Comparison of ENCODE assay signal across 21 cellular contexts in the genomic region with DNA sequence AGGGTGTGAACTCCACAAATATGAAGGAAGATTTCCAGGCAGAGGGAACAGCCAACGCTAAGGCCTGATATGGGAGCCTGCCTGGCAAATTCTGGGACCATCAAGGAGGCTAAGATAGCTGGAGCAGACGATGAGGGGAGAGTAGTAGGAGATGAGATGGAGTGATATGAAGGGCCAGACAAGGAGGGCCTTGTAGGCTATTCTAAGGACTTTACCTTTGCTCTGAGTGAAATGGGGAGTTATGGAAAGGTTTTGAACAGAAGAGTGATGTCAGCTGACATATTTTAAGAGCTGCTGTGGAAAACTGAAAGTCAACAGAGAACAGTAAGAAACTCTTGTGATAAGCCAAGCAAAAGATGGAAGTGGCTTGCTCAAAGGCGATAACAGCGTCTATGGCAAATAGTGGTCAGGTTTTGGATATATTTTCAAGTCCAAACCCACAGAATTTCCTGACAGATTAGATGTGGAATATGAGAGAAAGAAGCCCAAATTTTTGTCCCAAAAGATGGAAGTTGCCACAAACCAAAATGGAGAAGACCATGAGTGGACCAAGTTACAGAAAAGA. TPM values are rescaled to one million over a fixed set of nuclear protein-coding genes. Genes with fewer than 3 reads are reported as not detected.
DNase-seq lines count a peak whose midpoint lies in the region; TF ChIP-seq lines count a peak whose summit lies in the region.
"Had no signal": no experiment of that assay in that cellular context is flagged by ENCODE, and none has a peak within 500 bp of the region (broad histone marks: within the 10 kb centered on the region; RNA-seq: fewer than 3 reads in every experiment).

No MANE protein-coding gene starts in this region.

- no peak for TF ChIP-seq CTCF in left ventricle myocardium inferior (IDR thresholded peaks at IDR 0.05; ENCODE audit: borderline replicate concordance)
- TF ChIP-seq CTCF in right atrium auricular region (IDR thresholded peaks at IDR 0.05): no peak
- TF ChIP-seq CTCF in mesothelial cell of epicardium (IDR thresholded peaks at IDR 0.05; ENCODE audit: unreplicated experiment): no peak
- TF ChIP-seq CTCF in lower leg skin (IDR thresholded peaks at IDR 0.05): no peak
- no peak for TF ChIP-seq CTCF in GM10266 (IDR thresholded peaks at IDR 0.05; ENCODE audit: control insufficient read depth, insufficient read depth, low read depth, missing control alignments)

- H3K36me3 Mint-ChIP-seq in activated T-helper 1 cell treated with anti-CD3 and anti-CD28 coated beads, Interleukin-12 subunit alpha, Interleukin-12 subunit beta, Interleukin-2, Interleukin-4 antibody, amounts not matched to agents 30 ng/mL and 10 ng/mL and 1 ng/mL, durations not matched to agents 14 hours and 24 hours and 36 hours (ENCODE audit: low read depth): peaks cover 3% of the 10 kb centered on the region
- H3K36me3 Mint-ChIP-seq in mesothelial cell of epicardium: no peaks in the 10 kb centered on the region
- H3K36me3 Mint-ChIP-seq: stimulated activated memory B cell treated with anti-CD40 and anti-IgM and Interleukin-4, amounts not matched to agents 10 μg/mL and 1 μg/mL and 100 μg/mL, for 72 hours had no signal

- H3K27me3 ChIP-seq in left ventricle myocardium inferior (ENCODE audit: low read depth) (no peaks in the 10 kb centered on the region), right atrium auricular region (no peaks in the 10 kb centered on the region)
- H3K27me3 ChIP-seq: transverse colon had no signal

- peak overlapping the region; percentile 100 for H3K27ac ChIP-seq in left ventricle myocardium inferior (replicated peaks)
- H3K27ac ChIP-seq in right atrium auricular region: no peak overlapping the region

- peak overlapping the region; percentile 88 for H3K4me3 Mint-ChIP-seq in activated T-helper 1 cell treated with anti-CD3 and anti-CD28 coated beads, Interleukin-12 subunit alpha, Interleukin-12 subunit beta, Interleukin-2, Interleukin-4 antibody, amounts not matched to agents 30 ng/mL and 10 ng/mL and 1 ng/mL, durations not matched to agents 14 hours and 24 hours and 36 hours
- H3K4me3 Mint-ChIP-seq in mesothelial cell of epicardium: no peak overlapping the region

- no peak for TF ChIP-seq POLR2A in lower leg skin (IDR thresholded peaks at IDR 0.05)

- peak overlapping the region; percentile 45 for H3K27ac Mint-ChIP-seq in activated T-helper 1 cell treated with anti-CD3 and anti-CD28 coated beads, Interleukin-12 subunit alpha, Interleukin-12 subunit beta, Interleukin-2, Interleukin-4 antibody, amounts not matched to agents 30 ng/mL and 10 ng/mL and 1 ng/mL, durations not matched to agents 14 hours and 24 hours and 36 hours
- H3K27ac Mint-ChIP-seq in mesothelial cell of epicardium: peak overlapping the region; percentile 100

- intact Hi-C loops in left ventricle myocardium inferior (cut with micrococcal nuclease) (no loop called here), lower leg skin (cut with DNase I; ENCODE audit: low total_unique reads) (no loop called here)
- intact Hi-C loops in activated T-helper 1 cell treated with anti-CD3 and anti-CD28 coated beads, Interleukin-12 subunit alpha, Interleukin-12 subunit beta, Interleukin-2, Interleukin-4 antibody, amounts not matched to agents 30 ng/mL and 10 ng/mL and 1 ng/mL, durations not matched to agents 14 hours and 24 hours and 36 hours (cut with micrococcal nuclease): loop anchor here (5.0 kb wide), 3 partner anchors 264 to 1031 kb away; partner anchors contain the start of genes DISP1 and FBXO28

- DNase-seq in left ventricle myocardium inferior: no peak
- no peak for DNase-seq in right atrium auricular region (ENCODE audit: low spot score)
- DNase-seq in activated T-helper 1 cell treated with anti-CD3 and anti-CD28 coated beads, Interleukin-12 subunit alpha, Interleukin-12 subunit beta, Interleukin-2, Interleukin-4 antibody, amounts not matched to agents 30 ng/mL and 10 ng/mL and 1 ng/mL, durations not matched to agents 14 hours and 24 hours and 36 hours (ENCODE audit: low spot score): no peak
- DNase-seq in mesothelial cell of epicardium (ENCODE audit: low spot score in 2 of 2, unreplicated experiment in 2 of 2): no peak
- no peak for DNase-seq in A172 (ENCODE audit: low spot score)
- no peak for DNase-seq in effector CD8-positive, alpha-beta T cell (lab: John Stamatoyannopoulos, UW)
- no peak for DNase-seq in lower leg skin (ENCODE audit: low spot score in 2 of 2)
- DNase-seq in GM10266 (ENCODE audit: extremely low spot score): no peak
- DNase-seq: activated CD4-positive, CD25-positive, alpha-beta regulatory T cell; activated effector memory CD4-positive, alpha-beta T cell treated with Interleukin-2 at 50 U/mL for 16 hours; COR-L47; foreskin fibroblast; HCEC 1CT; hypothalamus; NCI-H1092 treated with DMSO at 0.1 percent for 48 hours; NCI-H2081 treated with DMSO at 0.1 percent for 48 hours; NCI-H510A treated with DMSO at 0.1 percent for 48 hours; retina; SHP77; transverse colon had no signal

- peaks cover 8% of the 10 kb centered on the region for H3K27me3 Mint-ChIP-seq in activated T-helper 1 cell treated with anti-CD3 and anti-CD28 coated beads, Interleukin-12 subunit alpha, Interleukin-12 subunit beta, Interleukin-2, Interleukin-4 antibody, amounts not matched to agents 30 ng/mL and 10 ng/mL and 1 ng/mL, durations not matched to agents 14 hours and 24 hours and 36 hours (ENCODE audit: insufficient read depth)
- H3K27me3 Mint-ChIP-seq in mesothelial cell of epicardium (ENCODE audit: low read depth): no peaks in the 10 kb centered on the region
- H3K27me3 Mint-ChIP-seq: stimulated activated memory B cell treated with anti-CD40 and anti-IgM and Interleukin-4, amounts not matched to agents 10 μg/mL and 1 μg/mL and 100 μg/mL, for 72 hours had no signal

- 96 to 99% methylated on average over 4 of the region's 4 CpGs for WGBS in lower leg skin, 2 donors

- H3K4me1 ChIP-seq in left ventricle myocardium inferior (peaks cover 39% of the 10 kb centered on the region), right atrium auricular region (peaks cover 0 to 29% of the 10 kb centered on the region in 2 donors)

- peaks cover 5% of the 10 kb centered on the region for H3K9me3 Mint-ChIP-seq in activated T-helper 1 cell treated with anti-CD3 and anti-CD28 coated beads, Interleukin-12 subunit alpha, Interleukin-12 subunit beta, Interleukin-2, Interleukin-4 antibody, amounts not matched to agents 30 ng/mL and 10 ng/mL and 1 ng/mL, durations not matched to agents 14 hours and 24 hours and 36 hours
- H3K9me3 Mint-ChIP-seq in mesothelial cell of epicardium: no peaks in the 10 kb centered on the region
- H3K9me3 Mint-ChIP-seq: stimulated activated memory B cell treated with anti-CD40 and anti-IgM and Interleukin-4, amounts not matched to agents 10 μg/mL and 1 μg/mL and 100 μg/mL, for 72 hours had no signal

- H3K9me3 ChIP-seq in left ventricle myocardium inferior (replicated peaks): no peaks in the 10 kb centered on the region
- H3K9me3 ChIP-seq in right atrium auricular region: no peaks in the 10 kb centered on the region
- H3K9me3 ChIP-seq: transverse colon had no signal

- H3K4me1 Mint-ChIP-seq in activated T-helper 1 cell treated with anti-CD3 and anti-CD28 coated beads, Interleukin-12 subunit alpha, Interleukin-12 subunit beta, Interleukin-2, Interleukin-4 antibody, amounts not matched to agents 30 ng/mL and 10 ng/mL and 1 ng/mL, durations not matched to agents 14 hours and 24 hours and 36 hours (ENCODE audit: low read depth): peaks cover 37% of the 10 kb centered on the region
- peaks cover 24% of the 10 kb centered on the region for H3K4me1 Mint-ChIP-seq in mesothelial cell of epicardium

- H3K36me3 ChIP-seq in left ventricle myocardium inferior (no peaks in the 10 kb centered on the region), right atrium auricular region (no peaks in the 10 kb centered on the region)
- H3K36me3 ChIP-seq: transverse colon had no signal

- no peak overlapping the region for H3K4me3 ChIP-seq in left ventricle myocardium inferior
- no peak overlapping the region for H3K4me3 ChIP-seq in right atrium auricular region
- H3K4me3 ChIP-seq in lower leg skin (ENCODE audit: low read depth, poor library complexity, severe bottlenecking): no peak overlapping the region
- H3K4me3 ChIP-seq: transverse colon had no signal

RNA-seq across cellular contexts. Expression of gene TP53BP2, which starts 2.1 kb away (rescaled TPM):
- total RNA-seq in left ventricle myocardium inferior (19.0 TPM), right atrium auricular region (10 to 100 TPM; 26.8 to 29.3 TPM), mesothelial cell of epicardium (63.8 to 75.3 TPM (median 64.6 TPM) in 3 replicates), lower leg skin (10 to 100 TPM; 32.2 to 49.9 (median 36.6) TPM)
- 40.4 and 47.2 TPM in 2 replicates for total RNA-seq in activated T-helper 1 cell treated with anti-CD3 and anti-CD28 coated beads, Interleukin-12 subunit alpha, Interleukin-12 subunit beta, Interleukin-2, Interleukin-4 antibody, amounts not matched to agents 30 ng/mL and 10 ng/mL and 1 ng/mL, durations not matched to agents 14 hours and 24 hours and 36 hours
- total RNA-seq in A172 (2014; rRNA removed; shearing (Covaris generic)): 40.3 and 50.6 TPM in 2 replicates
